Comparison of ENCODE assay signal across 22 cellular contexts in genomic region chr17:69144621-69145255, GRCh38. TPM values are rescaled to one million over a fixed set of nuclear protein-coding genes. Genes with fewer than 3 reads are reported as not detected.
"Had no signal": no experiment of that assay in that cellular context is flagged by ENCODE, and none has a peak within 500 bp of the region (broad histone marks: within the 10 kb centered on the region; RNA-seq: fewer than 3 reads in every experiment).

No MANE protein-coding gene starts in this region.

- H3K27ac ChIP-seq: adrenal gland, ascending aorta, brain microvascular endothelial cell, dorsolateral prefrontal cortex, neural progenitor cell, spleen had no signal

- H3K4me1 ChIP-seq: ascending aorta, neural progenitor cell had no signal

- H3K27ac Mint-ChIP-seq: activated CD8-positive, alpha-beta T cell treated with anti-CD3 and anti-CD28 coated beads, Interleukin-2, amount 10 ng/mL, durations not matched to agents 7 days and 5 days; activated naive CD4-positive, alpha-beta T cell treated with anti-CD3 and anti-CD28 coated beads, Interleukin-2, amount 50 U/mL, for 72 hours; effector memory CD8-positive, alpha-beta T cell; naive thymus-derived CD4-positive, alpha-beta T cell; neural progenitor cell; progenitor cell of endocrine pancreas; T-cell had no signal

- H3K4me3 Mint-ChIP-seq: activated CD8-positive, alpha-beta T cell treated with anti-CD3 and anti-CD28 coated beads, Interleukin-2, amount 10 ng/mL, durations not matched to agents 7 days and 5 days; effector memory CD8-positive, alpha-beta T cell; naive thymus-derived CD4-positive, alpha-beta T cell; neural progenitor cell; T-cell had no signal

- H3K4me3 ChIP-seq: adrenal gland, ascending aorta, dorsolateral prefrontal cortex, heart right ventricle, lung, neural progenitor cell, spleen, upper lobe of left lung had no signal

- H3K9me3 Mint-ChIP-seq: activated naive CD4-positive, alpha-beta T cell treated with anti-CD3 and anti-CD28 coated beads, Interleukin-2, amount 50 U/mL, for 72 hours; effector memory CD8-positive, alpha-beta T cell; naive thymus-derived CD4-positive, alpha-beta T cell; neural progenitor cell; T-cell had no signal

- H3K36me3 Mint-ChIP-seq: activated naive CD4-positive, alpha-beta T cell treated with anti-CD3 and anti-CD28 coated beads, Interleukin-2, amount 50 U/mL, for 72 hours; neural progenitor cell had no signal

- H3K27me3 ChIP-seq: adrenal gland, ascending aorta, brain microvascular endothelial cell, dorsolateral prefrontal cortex, heart right ventricle, neural progenitor cell, spleen, upper lobe of left lung had no signal

- H3K27me3 Mint-ChIP-seq: progenitor cell of endocrine pancreas had no signal

- H3K9me3 ChIP-seq: ascending aorta, heart right ventricle, spleen, upper lobe of left lung had no signal

- ATAC-seq: activated CD8-positive, alpha-beta T cell treated with anti-CD3 and anti-CD28 coated beads, Interleukin-2, amount 10 ng/mL, durations not matched to agents 7 days and 5 days; activated naive CD4-positive, alpha-beta T cell treated with anti-CD3 and anti-CD28 coated beads, Interleukin-2, amount 50 U/mL, for 72 hours; effector memory CD8-positive, alpha-beta T cell; esophagus mucosa; heart right ventricle; naive thymus-derived CD4-positive, alpha-beta T cell; T-cell had no signal

- H3K4me1 Mint-ChIP-seq: neural progenitor cell, T-cell had no signal

- DNase-seq: activated CD4-positive, alpha-beta T cell treated with anti-CD3 and anti-CD28 coated beads for 1 hour; activated CD4-positive, alpha-beta T cell treated with anti-CD3 and anti-CD28 coated beads, Interleukin-2, amount 50 U/mL, for 1 hour; activated CD8-positive, alpha-beta T cell treated with anti-CD3 and anti-CD28 coated beads, Interleukin-2, amount 10 ng/mL, durations not matched to agents 7 days and 5 days; brain microvascular endothelial cell; central memory CD4-positive, alpha-beta T cell; dorsolateral prefrontal cortex; effector memory CD8-positive, alpha-beta T cell; heart right ventricle; kidney; naive thymus-derived CD4-positive, alpha-beta T cell; spleen; stimulated activated CD4-positive, alpha-beta T cell treated with anti-CD3 and anti-CD28 coated beads, Interleukin-4, amount 100 ng/mL, for 1 hour; stimulated activated naive CD4-positive, alpha-beta T cell; T-cell; upper lobe of left lung had no signal

- H3K36me3 ChIP-seq: adrenal gland, ascending aorta, brain microvascular endothelial cell, neural progenitor cell, spleen, upper lobe of left lung had no signal

RNA-seq across cellular contexts. Expression of gene ABCA6, which starts 3.0 kb away (rescaled TPM):
- polyA plus RNA-seq: naive thymus-derived CD4-positive, alpha-beta T cell had no signal
